ENCODE assay signal across 8 cellular contexts in the genomic region with DNA sequence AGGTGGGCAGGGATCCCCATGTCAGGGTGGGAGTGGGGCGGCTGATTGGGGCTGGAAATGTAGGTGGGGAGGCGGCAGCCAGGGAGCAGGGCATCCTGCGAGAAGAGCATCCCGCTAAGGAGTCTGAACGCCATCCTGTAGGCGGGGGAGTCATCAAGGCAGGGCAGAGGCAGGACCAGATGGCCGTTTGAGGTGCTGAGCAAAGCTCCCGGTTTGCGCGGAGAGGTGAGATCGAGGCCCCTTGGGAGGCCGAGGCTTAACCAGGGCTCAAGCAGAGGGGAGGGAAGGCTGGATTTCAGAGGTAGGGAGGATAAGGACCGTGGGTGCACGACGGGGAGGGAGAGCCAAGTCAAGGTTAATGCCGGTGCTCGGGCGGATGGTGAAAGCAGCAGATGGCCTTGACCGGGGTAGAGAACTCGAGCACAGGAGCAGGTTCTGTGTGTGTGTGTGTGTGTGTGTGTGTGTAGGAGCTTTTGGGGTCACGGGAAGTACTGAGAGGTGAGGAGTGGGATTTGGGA. TPM values are rescaled to one million over a fixed set of nuclear protein-coding genes. Genes with fewer than 3 reads are reported as not detected.
DNase-seq lines count a peak whose midpoint lies in the region; ATAC-seq and TF ChIP-seq lines count a peak whose summit lies in the region.

No MANE protein-coding gene starts in this region.

- H3K36me3 ChIP-seq in Panc1 (ENCODE audit: control insufficient read depth, insufficient read depth, low read length) (peaks cover 21% of the 10 kb centered on the region), uterus (no peaks in the 10 kb centered on the region)

- no peaks in the 10 kb centered on the region for H3K27me3 ChIP-seq in Panc1 (ENCODE audit: control insufficient read depth, insufficient read depth, low read length)
- H3K27me3 ChIP-seq in uterus = no peaks in the 10 kb centered on the region

- BruUV-seq in Panc1 (replicated peaks; lab: Mats Ljungman, UMichigan) = no TSS peak

- peak; percentile 60 for DNase-seq in ELR (ENCODE audit: low read depth)
- DNase-seq in HEK293T (ENCODE audit: extremely low spot score) = peak; percentile 30
- no peak for DNase-seq in Panc1 (ENCODE audit: low read depth, low spot score)
- DNase-seq in mesenteric fat pad (ENCODE audit: low spot score) = peak; percentile 88
- no peak for DNase-seq in uterus
- no peak for DNase-seq in superior temporal gyrus (ENCODE audit: extremely low spot score)

- intact Hi-C loops in Panc1 (cut with micrococcal nuclease; ENCODE audit: unreplicated experiment) = no loop called here
- intact Hi-C loops in uterus (cut with DNase I; ENCODE audit: low total_unique reads) = no loop called here

- ATAC-seq in Panc1 (peak; percentile 63), GM19397 (IDR thresholded peaks at IDR 0.05; ENCODE audit: unreplicated experiment) (no peak)

- H3K4me3 ChIP-seq in Panc1 (ENCODE audit: low read depth in 2 of 2, low read length in 2 of 2) (peak overlapping the region; percentile 71 to 93), uterus (peak overlapping the region; percentile 50 to 81)

- H3K9me3 ChIP-seq in Panc1 (ENCODE audit: control insufficient read depth, insufficient read depth, low read depth, low read length) (no peaks in the 10 kb centered on the region), uterus (no peaks in the 10 kb centered on the region)

- CTCF ChIA-PET in HEK293T (lab: Yijun Ruan, JAX) (interaction anchor here (0.7 to 1.2 kb wide), 3 partner anchors 11 to 165 kb away, joined by 3 to 7 read pairs (median 4); no protein-coding TSS in a partner anchor), Panc1 (lab: Charles Lee) (interaction anchor here (0.6 kb wide), 2 partner anchors 61 to 97 kb away, joined by 3 read pairs; no protein-coding TSS in a partner anchor)

- in situ Hi-C loops in Panc1 (cut with HindIII; ENCODE audit: low pct_unique_long_range_greater_than_20kb, low sequenced_read_pairs) = no loop called here

- H3K4me1 ChIP-seq in Panc1 (ENCODE audit: control insufficient read depth, insufficient read depth, low read length) = peaks cover 11% of the 10 kb centered on the region
- peaks cover 6 to 7% of the 10 kb centered on the region in 2 donors for H3K4me1 ChIP-seq in uterus

- TF ChIP-seq POLR2A in uterus (IDR thresholded peaks at IDR 0.05) = no peak

- POLR2A ChIA-PET in HEK293T (lab: Yijun Ruan, JAX) (interaction anchor here (0.6 to 3.1 kb wide), 15 partner anchors 7 to 300 kb away, joined by 3 to 22 read pairs (median 4); a partner anchor contains a TSS), Panc1 (lab: Charles Lee) (interaction anchor here (1.6 kb wide), 1 partner anchor 26 kb away, joined by 3 read pairs; no protein-coding TSS in a partner anchor)

- H3K27ac ChIP-seq in Panc1 (ENCODE audit: low read length) (peak overlapping the region; percentile 89), cingulate gyrus (ENCODE audit: low read depth, low read length) (peak overlapping the region; percentile 88), uterus (peak overlapping the region; percentile 92 to 96)

- TF ChIP-seq CTCF in Panc1 (IDR thresholded peaks at IDR 0.05) (no peak), uterus (IDR thresholded peaks at IDR 0.05) (no peak)

TF ChIP-seq in HEK293T, 16 proteins besides CTCF, POLR2A, EP300 and RAD21:
- TF ChIP-seq SP1 (IDR thresholded peaks at IDR 0.05) = no peak
- TF ChIP-seq ELF4 (IDR thresholded peaks at IDR 0.05) = no peak
- TF ChIP-seq, protein P1, sequence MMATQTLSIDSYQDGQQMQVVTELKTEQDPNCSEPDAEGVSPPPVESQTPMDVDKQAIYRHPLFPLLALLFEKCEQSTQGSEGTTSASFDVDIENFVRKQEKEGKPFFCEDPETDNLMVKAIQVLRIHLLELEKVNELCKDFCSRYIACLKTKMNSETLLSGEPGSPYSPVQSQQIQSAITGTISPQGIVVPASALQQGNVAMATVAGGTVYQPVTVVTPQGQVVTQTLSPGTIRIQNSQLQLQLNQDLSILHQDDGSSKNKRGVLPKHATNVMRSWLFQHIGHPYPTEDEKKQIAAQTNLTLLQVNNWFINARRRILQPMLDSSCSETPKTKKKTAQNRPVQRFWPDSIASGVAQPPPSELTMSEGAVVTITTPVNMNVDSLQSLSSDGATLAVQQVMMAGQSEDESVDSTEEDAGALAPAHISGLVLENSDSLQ (IDR thresholded peaks at IDR 0.05) = no peak
- TF ChIP-seq FOXK2 (IDR thresholded peaks at IDR 0.05) = no peak
- no peak for TF ChIP-seq TARDBP (IDR thresholded peaks at IDR 0.05)
- TF ChIP-seq ARNT (IDR thresholded peaks at IDR 0.05) = no peak
- TF ChIP-seq HDGF (IDR thresholded peaks at IDR 0.05; ENCODE audit: borderline replicate concordance) = no peak
- no peak for TF ChIP-seq FOXA1 (IDR thresholded peaks at IDR 0.05)
- TF ChIP-seq NFRKB (IDR thresholded peaks at IDR 0.05) = no peak
- no peak for TF ChIP-seq ZNF384 (IDR thresholded peaks at IDR 0.05)
- no peak for TF ChIP-seq BHLHE40 (IDR thresholded peaks at IDR 0.05; ENCODE audit: borderline replicate concordance)
- TF ChIP-seq SUZ12 (IDR thresholded peaks at IDR 0.05) = no peak
TF ChIP-seq in HEK293T: peak in this region for 0.

RNA-seq across cellular contexts. Expression of a gene that starts 0.5 kb away (rescaled TPM):
- 1,280 TPM for total RNA-seq in Panc1 (2021; ENCODE audit: unreplicated experiment)
- 1,545 TPM for polyA plus RNA-seq in Panc1 (2012; ENCODE audit: insufficient read length)
- 508 TPM for total RNA-seq in mesenteric fat pad
- total RNA-seq in uterus = 100 to 1,000 TPM; 195 to 656 (median 287) TPM

RNA-seq across cellular contexts. Expression of a gene that starts 12.4 kb away (rescaled TPM):
- total RNA-seq in Panc1 (2021; ENCODE audit: unreplicated experiment) (345 TPM), mesenteric fat pad (118 TPM), uterus (10 to 100 TPM; 24.1 to 79.4 (median 39.5) TPM)
- polyA plus RNA-seq in Panc1 (2012; ENCODE audit: insufficient read length) = 213 TPM

RNA-seq across cellular contexts. Expression of a gene that starts 45.1 kb away (rescaled TPM):
- total RNA-seq in Panc1 (2021; ENCODE audit: unreplicated experiment) (144 TPM), mesenteric fat pad (99.6 TPM), uterus (100 to 1,000 TPM in 2 of 4 donors, 10 to 100 TPM in 2; 39.4 to 211 (median 107) TPM)
- polyA plus RNA-seq in Panc1 (2012; ENCODE audit: insufficient read length) = 55.3 TPM

Comparison
In these comparisons a context has a peak if more than half of its experiments do, and no peak if none do; other contexts are left out.
1. DNase-seq: peak in ELR (single experiment), HEK293T (single experiment) and mesenteric fat pad (single experiment); none in Panc1 (single experiment), uterus (0 of 2) and superior temporal gyrus (single experiment).
2. Peak in every context shown above with its lines, with median percentiles within 50 percentile points of each other: H3K27ac ChIP-seq.